ENCODE assay signal across 8 cellular contexts in genomic region chr1:207885129-207886032, GRCh38. TPM values are rescaled to one million over a fixed set of nuclear protein-coding genes. Genes with fewer than 3 reads are reported as not detected.
DNase-seq lines count a peak whose midpoint lies in the region; ATAC-seq and TF ChIP-seq lines count a peak whose summit lies in the region.

No MANE protein-coding gene starts in this region.

- TF ChIP-seq POLR2A in transverse colon (IDR thresholded peaks at IDR 0.05) = no peak

- TF ChIP-seq EP300 in transverse colon (IDR thresholded peaks at IDR 0.05; ENCODE audit: low read depth) = no peak

- H3K9me3 Mint-ChIP-seq in Calu3 (ENCODE audit: low read depth, unreplicated experiment) = no peaks in the 10 kb centered on the region

- H3K4me3 ChIP-seq in foreskin fibroblast (ENCODE audit: low read depth in 1 of 2, low read length in 2 of 2) (no peak overlapping the region), transverse colon (no peak overlapping the region)

- H3K27me3 ChIP-seq in transverse colon = no peaks in the 10 kb centered on the region

- H3K36me3 Mint-ChIP-seq in Calu3 (ENCODE audit: insufficient read depth, unreplicated experiment) = no peaks in the 10 kb centered on the region

- peaks cover 10 to 42% (median 18%) of the 10 kb centered on the region in 4 donors for H3K4me1 ChIP-seq in transverse colon

- H3K4me3 Mint-ChIP-seq in Calu3 (ENCODE audit: low read depth, unreplicated experiment) = no peak overlapping the region

- CTCF ChIA-PET in Calu3 (lab: Charles Lee) = interaction anchor here (0.6 to 2.9 kb wide), 17 partner anchors 9 to 360 kb away, joined by 3 to 39 read pairs (median 6); no protein-coding TSS in a partner anchor

- H3K36me3 ChIP-seq in transverse colon = no peaks in the 10 kb centered on the region

- in situ Hi-C loops in transverse colon (cut with MboI; ENCODE audit: low pct_ligation_motif_present in 1 of 4, low pct_unique_long_range_greater_than_20kb in 1 of 4, low sequenced_read_pairs in 3 of 4) = loop anchor here in 3 of 4 donors (5.0 to 10.0 kb wide), 2 partner anchors 72 to 79 kb away; no protein-coding TSS in a partner anchor

- peaks cover 11% of the 10 kb centered on the region for H3K27me3 Mint-ChIP-seq in Calu3 (ENCODE audit: unreplicated experiment)

- TF ChIP-seq CTCF in Calu3 (IDR thresholded peaks at IDR 0.05; ENCODE audit: unreplicated experiment) = peak; percentile 96
- TF ChIP-seq CTCF in foreskin fibroblast (IDR thresholded peaks at IDR 0.05; ENCODE audit: low read depth, low read length) = peak; percentile 90
- TF ChIP-seq CTCF in transverse colon (IDR thresholded peaks at IDR 0.05) = peak; percentile 96 to 97 (median 97)

- intact Hi-C loops in Calu3 (cut with micrococcal nuclease; ENCODE audit: unreplicated experiment) = loop anchor here (1.0 to 10.0 kb wide), 3 partner anchors 78 to 209 kb away; no protein-coding TSS in a partner anchor
- intact Hi-C loops in transverse colon (cut with DNase I; ENCODE audit: low total_unique reads) = loop anchor here (5.0 kb wide), 1 partner anchor 77 kb away; no protein-coding TSS in a partner anchor

- 27% methylated on average over 9 of the region's 9 CpGs; no CpG with 5 or more reads in 1 of the 2 donors for WGBS in transverse colon (ENCODE audit: low coverage in 1 of 2), 2 donors

- peak overlapping the region; percentile 17 to 56 (median 50) for H3K27ac ChIP-seq in transverse colon

- no TSS peak for BruUV-seq in Calu3 (replicated peaks; lab: Mats Ljungman, UMichigan)

- DNase-seq in Calu3 (peak; percentile 84), Kasumi-1 (lab: John Stamatoyannopoulos, UW) (peak; percentile 72 to 85), RPMI7951 (ENCODE audit: low read depth) (peak; percentile 86), foreskin fibroblast (peak; percentile 74 to 94), non-pigmented ciliary epithelial cell (ENCODE audit: low read depth) (peak; percentile 41), transverse colon (peak; percentile 88)
- peak; percentile 61 for DNase-seq in activated T-helper 9 cell treated with anti-CD3 and anti-CD28 coated beads, Interleukin-2, amount 50 U/mL, for 16 hours (ENCODE audit: low read depth)

- H3K9me3 ChIP-seq in transverse colon = no peaks in the 10 kb centered on the region

- H3K4me1 Mint-ChIP-seq in Calu3 (ENCODE audit: low read depth, unreplicated experiment) = peaks cover 34% of the 10 kb centered on the region

- peak; percentile 70 for ATAC-seq in GM21515 (IDR thresholded peaks at IDR 0.05; ENCODE audit: unreplicated experiment)

- no peak overlapping the region for H3K27ac Mint-ChIP-seq in Calu3 (ENCODE audit: unreplicated experiment)

RNA-seq across cellular contexts. Expression of gene CD34, which starts 25.5 kb away (rescaled TPM):
- total RNA-seq in Calu3 (2022) = 0.24 and 0.34 TPM in 2 replicates
- total RNA-seq in RPMI7951 (2014; rRNA removed; shearing (Covaris generic)) = 0.29 and 0.96 TPM in 2 replicates
- total RNA-seq in transverse colon = 10 to 100 TPM in 2 of 4 donors, 1 to 10 TPM in 2; 7.5 to 85.2 (median 9.7) TPM
